10 cellular contexts compared by ENCODE assay signal in the genomic region with DNA sequence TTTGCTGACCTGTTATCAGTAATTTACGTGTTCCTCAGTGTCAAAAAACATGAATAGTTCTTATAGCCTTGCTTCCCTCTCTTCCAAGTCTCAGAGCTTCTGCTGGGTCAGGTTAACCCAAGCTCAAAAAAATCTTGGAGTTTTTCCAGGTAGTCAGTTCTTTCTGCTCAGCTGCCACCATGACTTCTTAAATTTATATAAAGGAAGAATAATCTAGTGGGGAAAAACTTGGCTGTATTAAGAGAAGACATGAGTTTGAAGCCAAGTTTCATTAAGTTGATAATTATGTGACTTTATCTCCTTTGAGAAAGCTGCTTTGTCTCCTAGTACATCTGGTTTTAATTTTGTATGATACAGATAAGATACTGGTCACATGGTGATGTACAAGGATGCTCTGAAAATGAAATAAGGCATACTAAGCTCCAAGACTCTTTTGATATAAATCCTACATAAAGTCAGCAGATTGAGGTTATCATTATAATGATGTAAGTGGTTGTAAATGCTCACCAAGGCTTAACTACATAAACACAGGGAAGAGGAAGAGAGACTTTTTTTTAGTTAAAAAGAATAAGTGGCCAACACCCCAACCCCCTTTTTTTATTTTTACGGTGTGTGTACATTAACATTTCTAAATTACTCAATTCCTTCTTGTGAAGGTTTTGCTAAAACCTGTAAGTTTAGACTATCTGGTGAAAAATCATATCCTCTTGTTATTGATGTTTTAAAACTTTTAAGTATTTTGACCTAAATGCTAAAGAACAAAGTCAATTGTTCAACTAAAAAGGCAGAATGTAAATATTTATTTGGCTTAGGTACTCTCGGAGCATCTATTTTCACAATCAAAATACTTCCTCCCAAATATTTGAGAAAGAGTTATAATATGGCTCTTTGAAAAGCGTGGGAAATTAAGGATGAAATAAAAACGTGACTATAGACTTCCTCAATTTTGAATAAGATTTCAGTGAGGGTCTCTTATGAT.
DNase-seq lines count a peak whose midpoint lies in the region; ATAC-seq, FAIRE-seq and TF ChIP-seq lines count a peak whose summit lies in the region.
"Had no signal": no experiment of that assay in that cellular context is flagged by ENCODE, and none has a peak within 500 bp of the region (broad histone marks: within the 10 kb centered on the region; RNA-seq: fewer than 3 reads in every experiment).

No MANE protein-coding gene starts in this region.

- H3K79me2 ChIP-seq in MM.1S (ENCODE audit: low read length) (no peaks in the 10 kb centered on the region), astrocyte (ENCODE audit: insufficient read depth, low read length) (no peaks in the 10 kb centered on the region)

- no peaks in the 10 kb centered on the region for H3K9me3 Mint-ChIP-seq in astrocyte (ENCODE audit: unreplicated experiment)

- no peak overlapping the region for H3K4me3 ChIP-seq in MM.1S (ENCODE audit: low read length)
- no peak overlapping the region for H3K4me3 ChIP-seq in astrocyte (ENCODE audit: insufficient read depth, low read depth, low read length)
- H3K4me3 ChIP-seq in neutrophil (ENCODE audit: low read depth in 1 of 2, low read length in 1 of 2), result no peak overlapping the region

- peaks cover 3% of the 10 kb centered on the region for H3K36me3 Mint-ChIP-seq in astrocyte (ENCODE audit: low read depth, unreplicated experiment)

- FAIRE-seq in astrocyte (lab: Jason Lieb, UNC), result no peak

- DNase-seq in NOMO-1 treated with DMSO at 0.1 percent for 48 hours (lab: John Stamatoyannopoulos, UW; ENCODE audit: unreplicated experiment), result peak; percentile 57
- DNase-seq in NOMO-1 treated with dmso at 0.1 percent for 144 hours (lab: John Stamatoyannopoulos, UW; ENCODE audit: unreplicated experiment), result no peak
- no peak for DNase-seq in MM.1S
- DNase-seq in astrocyte (ENCODE audit: low read depth), result peak; percentile 41
- DNase-seq: 8988T, midbrain had no signal

- no peaks in the 10 kb centered on the region for H3F3A ChIP-seq in MM.1S (ENCODE audit: insufficient read depth, low read length)

- H3K36me3 ChIP-seq in MM.1S (replicated peaks; ENCODE audit: insufficient read depth, low read length) (no peaks in the 10 kb centered on the region), astrocyte (ENCODE audit: insufficient read depth, low read length) (no peaks in the 10 kb centered on the region), neutrophil (no peaks in the 10 kb centered on the region)

- H3K4me1 ChIP-seq in MM.1S (ENCODE audit: low read length) (peaks cover 39% of the 10 kb centered on the region), astrocyte (ENCODE audit: insufficient read depth, low read length) (peaks cover 19% of the 10 kb centered on the region), neutrophil (ENCODE audit: control insufficient read depth in 1 of 2, insufficient read depth in 1 of 2, low read depth in 1 of 2, low read length in 1 of 2) (peaks cover 64 to 70% of the 10 kb centered on the region in 2 experiments)

- H3K9me3 ChIP-seq in MM.1S (replicated peaks; ENCODE audit: insufficient read depth, low read length) (no peaks in the 10 kb centered on the region), astrocyte (ENCODE audit: insufficient read depth, low read depth, low read length) (no peaks in the 10 kb centered on the region), neutrophil (no peaks in the 10 kb centered on the region)

- H2AFZ ChIP-seq in MM.1S (ENCODE audit: low read length), result no peak overlapping the region
- H2AFZ ChIP-seq in astrocyte (ENCODE audit: low read depth, low read length), result no peak overlapping the region

- no peaks in the 10 kb centered on the region for H4K20me1 ChIP-seq in MM.1S (ENCODE audit: insufficient read depth, low read length)
- no peaks in the 10 kb centered on the region for H4K20me1 ChIP-seq in astrocyte (ENCODE audit: insufficient read depth, low read length)

- H3K27me3 ChIP-seq in MM.1S (replicated peaks; ENCODE audit: insufficient read depth, low read length) (no peaks in the 10 kb centered on the region), astrocyte (ENCODE audit: insufficient read depth, low read length) (no peaks in the 10 kb centered on the region), neutrophil (no peaks in the 10 kb centered on the region)

- H3K9ac ChIP-seq in MM.1S (ENCODE audit: low read length) (no peak overlapping the region), astrocyte (ENCODE audit: low read length) (no peak overlapping the region)

- H3K9me2 ChIP-seq in MM.1S (replicated peaks; ENCODE audit: insufficient read depth, low read length), result no peaks in the 10 kb centered on the region

- TF ChIP-seq CTCF in MM.1S (IDR thresholded peaks at IDR 0.05; ENCODE audit: low read length) (no peak), astrocyte (IDR thresholded peaks at IDR 0.05; ENCODE audit: insufficient read depth, low read depth, low read length) (no peak), neutrophil (IDR thresholded peaks at IDR 0.05) (no peak)

- peak overlapping the region; percentile 28; the same call in 1 of the 2 replicates for H3K4me2 ChIP-seq in MM.1S (ENCODE audit: low read depth, low read length)
- H3K4me2 ChIP-seq in astrocyte (ENCODE audit: low read length), result no peak overlapping the region

- H3K4me1 Mint-ChIP-seq in astrocyte (ENCODE audit: low read depth, unreplicated experiment), result peaks cover 24% of the 10 kb centered on the region

- H3K27ac ChIP-seq in MM.1S (ENCODE audit: low read length) (no peak overlapping the region), astrocyte (ENCODE audit: low read depth, low read length) (no peak overlapping the region), neutrophil (peak overlapping the region; percentile 69)

- no peaks in the 10 kb centered on the region for H3K27me3 Mint-ChIP-seq in astrocyte (ENCODE audit: low read depth, unreplicated experiment)

- ATAC-seq in activated CD4-positive, CD25-positive, alpha-beta regulatory T cell treated with anti-CD3 and anti-CD28 coated beads, Interleukin-2, amount 50 U/mL, for 24 hours, result no peak
- ATAC-seq in GM21423 (IDR thresholded peaks at IDR 0.05; ENCODE audit: unreplicated experiment) (no peak), GM19395 (IDR thresholded peaks at IDR 0.05; ENCODE audit: unreplicated experiment) (no peak)

- H3K4me3 Mint-ChIP-seq in astrocyte (ENCODE audit: unreplicated experiment), result no peak overlapping the region

- H3K27ac Mint-ChIP-seq in astrocyte (ENCODE audit: unreplicated experiment), result no peak overlapping the region

Comparison
In these comparisons a context has a peak if more than half of its experiments do, and no peak if none do; other contexts are left out.
1. DNase-seq: peak in NOMO-1 treated with DMSO at 0.1 percent for 48 hours (single experiment) and astrocyte (single experiment); none in NOMO-1 treated with dmso at 0.1 percent for 144 hours (single experiment) and MM.1S (single experiment).